35 cellular contexts compared by ENCODE assay signal in the genomic region with DNA sequence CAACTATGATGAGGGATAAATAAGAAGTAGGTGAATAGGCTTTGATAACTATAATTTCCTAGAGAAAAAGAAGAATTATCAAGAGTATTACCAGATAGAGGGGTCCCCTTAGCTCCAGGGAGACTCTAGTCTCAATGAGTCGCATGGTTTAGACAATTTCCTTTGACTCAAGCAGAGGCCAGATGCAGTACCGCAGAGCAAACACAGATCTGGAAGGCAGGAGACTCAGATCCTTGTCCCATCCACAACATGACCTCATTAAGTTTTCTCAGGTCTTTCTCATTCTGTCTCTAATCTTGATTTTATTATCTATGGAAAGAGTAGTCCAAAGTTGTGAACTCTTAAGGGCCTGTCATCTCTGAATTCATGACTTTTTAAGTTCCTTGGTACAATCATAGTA.
DNase-seq lines count a peak whose midpoint lies in the region; ATAC-seq, FAIRE-seq and TF ChIP-seq lines count a peak whose summit lies in the region.
"Had no signal": no experiment of that assay in that cellular context is flagged by ENCODE, and none has a peak within 500 bp of the region (broad histone marks: within the 10 kb centered on the region; RNA-seq: fewer than 3 reads in every experiment).

No MANE protein-coding gene starts in this region.

- H3K27me3 Mint-ChIP-seq in MCF 10A (ENCODE audit: insufficient read depth, unreplicated experiment) (no peaks in the 10 kb centered on the region), astrocyte (ENCODE audit: low read depth, unreplicated experiment) (no peaks in the 10 kb centered on the region)
- H3K27me3 Mint-ChIP-seq in effector memory CD8-positive, alpha-beta T cell, result no peaks in the 10 kb centered on the region
- H3K27me3 Mint-ChIP-seq: stimulated activated naive B cell treated with anti-CD40 and anti-IgM and Interleukin-4, amounts not matched to agents 10 μg/mL and 1 μg/mL and 100 μg/mL, for 72 hours had no signal

- TF ChIP-seq CTCF in MCF 10A (IDR thresholded peaks at IDR 0.05; ENCODE audit: unreplicated experiment) (no peak), breast epithelium (IDR thresholded peaks at IDR 0.05) (no peak), astrocyte (IDR thresholded peaks at IDR 0.05; ENCODE audit: insufficient read depth, low read depth, low read length) (no peak)

- no peak overlapping the region for H3K9ac ChIP-seq in astrocyte (ENCODE audit: low read length)

- H3K79me2 ChIP-seq in astrocyte (ENCODE audit: insufficient read depth, low read length), result no peaks in the 10 kb centered on the region

- TF ChIP-seq POLR2A in breast epithelium (IDR thresholded peaks at IDR 0.05), result no peak

- DNase-seq in MCF 10A (ENCODE audit: unreplicated experiment) (no peak), breast epithelium (ENCODE audit: low spot score in 2 of 2) (no peak), astrocyte (ENCODE audit: low read depth) (peak; percentile 52), iris pigment epithelial cell (ENCODE audit: low read depth) (peak; percentile 7), aorta (no peak), H7 (no peak)
- DNase-seq in effector memory CD8-positive, alpha-beta T cell, result no peak
- DNase-seq: activated CD4-positive, alpha-beta T cell treated with anti-CD3 and anti-CD28 coated beads, Interleukin-2, amount 50 U/mL, for 1 hour; activated naive CD4-positive, alpha-beta T cell; activated T-cell treated with anti-CD3 and anti-CD28 coated beads, Interleukin-2, amount 50 U/mL, for 48 hours; brain microvascular endothelial cell; CD4-positive, alpha-beta memory T cell; effector CD8-positive, alpha-beta T cell; H9; hippocampal formation; IMR-90; left ventricle myocardium inferior; midbrain; naive thymus-derived CD8-positive, alpha-beta T cell; NCI-H2081; NCI-H2227 treated with DMSO at 0.1 percent for 48 hours; NCI-H748 treated with DMSO at 0.1 percent for 48 hours; nucleus accumbens; sigmoid colon; stimulated activated CD4-positive, alpha-beta T cell treated with anti-CD3 and anti-CD28 coated beads, Interleukin-15, amount 100 ng/mL, for 24 hours; stimulated activated naive B cell treated with anti-CD40 and anti-IgM and Interleukin-4, amounts not matched to agents 10 μg/mL and 1 μg/mL and 100 μg/mL, for 72 hours; SW 1271 had no signal

- H3K4me2 ChIP-seq in astrocyte (ENCODE audit: low read length), result no peak overlapping the region

- no peaks in the 10 kb centered on the region for H3K36me3 ChIP-seq in breast epithelium
- H3K36me3 ChIP-seq in astrocyte (ENCODE audit: insufficient read depth, low read length), result no peaks in the 10 kb centered on the region
- H3K36me3 ChIP-seq in aorta (ENCODE audit: control insufficient read depth in 1 of 2, insufficient read depth in 2 of 2, low read length in 1 of 2), result no peaks in the 10 kb centered on the region
- no peaks in the 10 kb centered on the region for H3K36me3 ChIP-seq in H7 (replicated peaks; ENCODE audit: control insufficient read depth, insufficient read depth, low read length)
- H3K36me3 ChIP-seq: brain microvascular endothelial cell, gastroesophageal sphincter, left ventricle myocardium inferior, prostate gland, sigmoid colon, suprapubic skin had no signal

- peak overlapping the region; percentile 40 for H3K27ac Mint-ChIP-seq in MCF 10A (ENCODE audit: low read depth, unreplicated experiment)
- H3K27ac Mint-ChIP-seq in astrocyte (ENCODE audit: unreplicated experiment), result peak overlapping the region; percentile 97
- H3K27ac Mint-ChIP-seq in effector memory CD8-positive, alpha-beta T cell, result no peak overlapping the region
- H3K27ac Mint-ChIP-seq: CD4-positive, alpha-beta memory T cell; H9; naive thymus-derived CD8-positive, alpha-beta T cell; stimulated activated naive B cell treated with anti-CD40 and anti-IgM and Interleukin-4, amounts not matched to agents 10 μg/mL and 1 μg/mL and 100 μg/mL, for 72 hours; WTC11 had no signal

- POLR2A ChIA-PET in MCF 10A (lab: Yijun Ruan, JAX), result no interaction called here

- H3K9me3 Mint-ChIP-seq in MCF 10A (ENCODE audit: unreplicated experiment) (peaks cover 7% of the 10 kb centered on the region), astrocyte (ENCODE audit: unreplicated experiment) (peaks cover 13% of the 10 kb centered on the region)
- peaks cover 0 to 2% of the 10 kb centered on the region in 2 donors for H3K9me3 Mint-ChIP-seq in effector memory CD8-positive, alpha-beta T cell

- WGBS in aorta, 2 donors, result 87 to 93% methylated on average over 2 of the region's 2 CpGs

- CTCF ChIA-PET in MCF 10A (lab: Yijun Ruan, JAX), result no interaction called here

- H3K27ac ChIP-seq in breast epithelium, result no peak overlapping the region
- peak overlapping the region; percentile 51 for H3K27ac ChIP-seq in astrocyte (ENCODE audit: low read depth, low read length)
- no peak overlapping the region for H3K27ac ChIP-seq in aorta (ENCODE audit: low read depth in 1 of 2, low read length in 2 of 2)
- H3K27ac ChIP-seq: 22Rv1, brain microvascular endothelial cell, gastroesophageal sphincter, left ventricle myocardium inferior, prostate gland, sigmoid colon, suprapubic skin had no signal

- no peaks in the 10 kb centered on the region for H3K4me1 ChIP-seq in breast epithelium
- H3K4me1 ChIP-seq in astrocyte (ENCODE audit: insufficient read depth, low read length), result peaks cover 19% of the 10 kb centered on the region
- no peaks in the 10 kb centered on the region for H3K4me1 ChIP-seq in aorta (ENCODE audit: control insufficient read depth in 1 of 2, insufficient read depth in 2 of 2, low read length in 2 of 2)
- H3K4me1 ChIP-seq: gastroesophageal sphincter, left ventricle myocardium inferior, prostate gland, sigmoid colon, suprapubic skin had no signal

- H3K27me3 ChIP-seq in breast epithelium (no peaks in the 10 kb centered on the region), astrocyte (ENCODE audit: insufficient read depth, low read length) (no peaks in the 10 kb centered on the region), aorta (ENCODE audit: control insufficient read depth in 1 of 2, insufficient read depth in 2 of 2, low read length in 1 of 2) (no peaks in the 10 kb centered on the region), H7 (ENCODE audit: control insufficient read depth, insufficient read depth, low read length) (no peaks in the 10 kb centered on the region)
- H3K27me3 ChIP-seq: brain microvascular endothelial cell, gastroesophageal sphincter, sigmoid colon, suprapubic skin had no signal

- no peak overlapping the region for H3K4me3 Mint-ChIP-seq in MCF 10A (ENCODE audit: unreplicated experiment)
- H3K4me3 Mint-ChIP-seq in astrocyte (ENCODE audit: unreplicated experiment), result no peak overlapping the region
- no peak overlapping the region for H3K4me3 Mint-ChIP-seq in effector memory CD8-positive, alpha-beta T cell
- H3K4me3 Mint-ChIP-seq: CD4-positive, alpha-beta memory T cell; H9; naive thymus-derived CD8-positive, alpha-beta T cell; stimulated activated naive B cell treated with anti-CD40 and anti-IgM and Interleukin-4, amounts not matched to agents 10 μg/mL and 1 μg/mL and 100 μg/mL, for 72 hours; WTC11 had no signal

- BruUV-seq in MCF 10A (replicated peaks; lab: Mats Ljungman, UMichigan), result no TSS peak

- ATAC-seq in aorta (ENCODE audit: low FRiP score) (no peak), GM21529 (IDR thresholded peaks at IDR 0.05; ENCODE audit: unreplicated experiment) (no peak)
- ATAC-seq in effector memory CD8-positive, alpha-beta T cell (replicated peaks), result no peak
- ATAC-seq: gastroesophageal sphincter; naive thymus-derived CD8-positive, alpha-beta T cell; stimulated activated naive B cell treated with anti-CD40 and anti-IgM and Interleukin-4, amounts not matched to agents 10 μg/mL and 1 μg/mL and 100 μg/mL, for 72 hours; WTC11 had no signal

- H4K20me1 ChIP-seq in astrocyte (ENCODE audit: insufficient read depth, low read length), result no peaks in the 10 kb centered on the region

- no peak for FAIRE-seq in astrocyte (lab: Jason Lieb, UNC)
- FAIRE-seq: colon, GM19239 had no signal

- H2AFZ ChIP-seq in astrocyte (ENCODE audit: low read depth, low read length), result no peak overlapping the region

- no peaks in the 10 kb centered on the region for H3K9me3 ChIP-seq in breast epithelium
- H3K9me3 ChIP-seq in astrocyte (ENCODE audit: insufficient read depth, low read depth, low read length), result peaks cover 4% of the 10 kb centered on the region
- H3K9me3 ChIP-seq in aorta (ENCODE audit: control insufficient read depth, low read length), result peaks cover 1% of the 10 kb centered on the region
- H3K9me3 ChIP-seq: prostate gland, sigmoid colon had no signal

- H3K36me3 Mint-ChIP-seq in MCF 10A (ENCODE audit: insufficient read depth, unreplicated experiment), result no peaks in the 10 kb centered on the region
- H3K36me3 Mint-ChIP-seq in astrocyte (ENCODE audit: low read depth, unreplicated experiment), result no peaks in the 10 kb centered on the region
- H3K36me3 Mint-ChIP-seq in effector memory CD8-positive, alpha-beta T cell (ENCODE audit: insufficient read depth), result no peaks in the 10 kb centered on the region
- H3K36me3 Mint-ChIP-seq: CD4-positive, alpha-beta memory T cell; naive thymus-derived CD8-positive, alpha-beta T cell; stimulated activated naive B cell treated with anti-CD40 and anti-IgM and Interleukin-4, amounts not matched to agents 10 μg/mL and 1 μg/mL and 100 μg/mL, for 72 hours had no signal

- H3K4me1 Mint-ChIP-seq in MCF 10A (ENCODE audit: insufficient read depth, unreplicated experiment) (peaks cover 22% of the 10 kb centered on the region), astrocyte (ENCODE audit: low read depth, unreplicated experiment) (peaks cover 25% of the 10 kb centered on the region)
- H3K4me1 Mint-ChIP-seq in effector memory CD8-positive, alpha-beta T cell (ENCODE audit: low read depth in 2 of 2), result no peaks in the 10 kb centered on the region
- H3K4me1 Mint-ChIP-seq: CD4-positive, alpha-beta memory T cell; naive thymus-derived CD8-positive, alpha-beta T cell; stimulated activated naive B cell treated with anti-CD40 and anti-IgM and Interleukin-4, amounts not matched to agents 10 μg/mL and 1 μg/mL and 100 μg/mL, for 72 hours had no signal

- H3K4me3 ChIP-seq in breast epithelium, result no peak overlapping the region
- H3K4me3 ChIP-seq in astrocyte (ENCODE audit: insufficient read depth, low read depth, low read length), result no peak overlapping the region
- no peak overlapping the region for H3K4me3 ChIP-seq in aorta (ENCODE audit: low read length in 2 of 2)
- H3K4me3 ChIP-seq in H7 (ENCODE audit: insufficient read depth, low read depth, low read length), result no peak overlapping the region
- H3K4me3 ChIP-seq: gastroesophageal sphincter, left ventricle myocardium inferior, prostate gland, sigmoid colon, suprapubic skin had no signal

- intact Hi-C loops in MCF 10A (cut with micrococcal nuclease), result loop anchor here (5.0 to 10.0 kb wide), 4 partner anchors 61 to 234 kb away; no protein-coding TSS in a partner anchor
- intact Hi-C loops in breast epithelium (cut with DNase I; ENCODE audit: low total_unique reads), result no loop called here
- intact Hi-C loops in aorta (cut with DNase I), result no loop called here

Comparison
In these comparisons a context has a peak if more than half of its experiments do, and no peak if none do; other contexts are left out.
1. DNase-seq: peak in astrocyte (single experiment) and iris pigment epithelial cell (single experiment); none in MCF 10A (single experiment), breast epithelium (0 of 2), aorta (0 of 2), H7 (single experiment) and effector memory CD8-positive, alpha-beta T cell (0 of 3).
2. H3K27ac Mint-ChIP-seq: peak in MCF 10A (single experiment) and astrocyte (single experiment); none in effector memory CD8-positive, alpha-beta T cell (0 of 2).